ENCODE assay signal across 8 cellular contexts in the genomic region with DNA sequence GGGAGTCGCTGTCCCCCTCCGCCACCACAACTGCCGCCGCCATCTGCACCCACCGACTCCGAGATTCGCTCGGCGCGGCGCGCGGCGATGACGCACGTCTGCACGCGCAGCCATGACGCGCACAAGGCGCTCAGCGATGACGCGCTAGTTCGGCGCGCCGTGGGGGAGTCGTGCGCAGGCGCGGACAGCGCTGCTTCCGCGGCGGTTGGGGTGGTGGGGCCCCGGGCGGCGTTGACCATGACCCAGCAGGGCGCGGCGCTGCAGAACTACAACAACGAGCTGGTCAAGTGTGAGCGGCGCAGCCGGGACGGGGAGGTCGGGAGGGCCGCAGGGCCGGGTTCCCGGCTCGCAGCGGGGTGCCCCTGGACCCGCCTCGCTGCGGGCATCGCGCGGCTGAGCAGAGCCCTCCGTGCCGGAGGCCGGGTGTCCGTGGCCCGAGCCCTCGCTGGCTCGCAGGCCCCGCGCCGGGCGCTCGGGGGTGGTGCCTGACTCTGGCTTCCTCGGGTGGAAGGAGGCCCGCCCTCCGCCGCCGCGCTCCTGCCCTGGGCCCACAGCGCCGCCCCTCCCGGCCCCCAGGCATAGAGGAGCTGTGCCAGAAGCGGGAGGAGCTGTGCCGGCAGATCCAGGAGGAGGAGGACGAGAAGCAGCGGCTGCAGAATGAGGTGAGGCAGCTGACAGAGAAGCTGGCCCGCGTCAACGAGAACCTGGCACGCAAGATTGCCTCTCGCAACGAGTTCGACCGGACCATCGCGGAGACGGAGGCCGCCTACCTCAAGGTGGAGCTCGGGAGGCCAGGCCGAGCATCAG. TPM values are rescaled to one million over a fixed set of nuclear protein-coding genes. Genes with fewer than 3 reads are reported as not detected.
DNase-seq lines count a peak whose midpoint lies in the region; FAIRE-seq lines count a peak whose summit lies in the region.

A gene with protein sequence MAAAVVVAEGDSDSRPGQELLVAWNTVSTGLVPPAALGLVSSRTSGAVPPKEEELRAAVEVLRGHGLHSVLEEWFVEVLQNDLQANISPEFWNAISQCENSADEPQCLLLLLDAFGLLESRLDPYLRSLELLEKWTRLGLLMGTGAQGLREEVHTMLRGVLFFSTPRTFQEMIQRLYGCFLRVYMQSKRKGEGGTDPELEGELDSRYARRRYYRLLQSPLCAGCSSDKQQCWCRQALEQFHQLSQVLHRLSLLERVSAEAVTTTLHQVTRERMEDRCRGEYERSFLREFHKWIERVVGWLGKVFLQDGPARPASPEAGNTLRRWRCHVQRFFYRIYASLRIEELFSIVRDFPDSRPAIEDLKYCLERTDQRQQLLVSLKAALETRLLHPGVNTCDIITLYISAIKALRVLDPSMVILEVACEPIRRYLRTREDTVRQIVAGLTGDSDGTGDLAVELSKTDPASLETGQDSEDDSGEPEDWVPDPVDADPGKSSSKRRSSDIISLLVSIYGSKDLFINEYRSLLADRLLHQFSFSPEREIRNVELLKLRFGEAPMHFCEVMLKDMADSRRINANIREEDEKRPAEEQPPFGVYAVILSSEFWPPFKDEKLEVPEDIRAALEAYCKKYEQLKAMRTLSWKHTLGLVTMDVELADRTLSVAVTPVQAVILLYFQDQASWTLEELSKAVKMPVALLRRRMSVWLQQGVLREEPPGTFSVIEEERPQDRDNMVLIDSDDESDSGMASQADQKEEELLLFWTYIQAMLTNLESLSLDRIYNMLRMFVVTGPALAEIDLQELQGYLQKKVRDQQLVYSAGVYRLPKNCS (minus strand): TSS at position 71 of the 807 bp plus-strand sequence. CDS start 28 bp downstream, at position 43.
A gene with protein sequence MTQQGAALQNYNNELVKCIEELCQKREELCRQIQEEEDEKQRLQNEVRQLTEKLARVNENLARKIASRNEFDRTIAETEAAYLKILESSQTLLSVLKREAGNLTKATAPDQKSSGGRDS (plus strand): TSS at position 187 of the 807 bp plus-strand sequence. CDS start 51 bp downstream, at position 238.

- DNase-seq in GDM1 (lab: John Stamatoyannopoulos, UW) (peak; percentile 92), H7 (peak; percentile 99), M059J (ENCODE audit: low read depth) (peak; percentile 91), SJCRH30 (peak; percentile 92 to 95), frontal cortex (ENCODE audit: low spot score in 2 of 2) (peak; percentile 95), non-pigmented ciliary epithelial cell (ENCODE audit: low read depth) (peak; percentile 63), superior temporal gyrus (ENCODE audit: extremely low spot score) (peak; percentile 91)
- DNase-seq in activated naive CD4-positive, alpha-beta T cell (lab: John Stamatoyannopoulos, UW) = peak; percentile 78 to 90 (median 86)

- peaks cover 4% of the 10 kb centered on the region for H3K36me3 ChIP-seq in H7 (replicated peaks; ENCODE audit: control insufficient read depth, insufficient read depth, low read length)
- peaks cover 5% of the 10 kb centered on the region; the same call in 1 of the 2 replicates for H3K36me3 ChIP-seq in SJCRH30

- H3K4me3 ChIP-seq in H7 (ENCODE audit: insufficient read depth, low read depth, low read length) (peak within 1 kb of the TSS; percentile 93), SJCRH30 (peak within 1 kb of the TSS; percentile 94)

- no peaks in the 10 kb centered on the region for H3K9me3 ChIP-seq in SJCRH30 (replicated peaks)

- H3K27me3 ChIP-seq in H7 (ENCODE audit: control insufficient read depth, insufficient read depth, low read length) (no peaks in the 10 kb centered on the region), SJCRH30 (no peaks in the 10 kb centered on the region)

- no peak for FAIRE-seq in frontal cortex (lab: Jason Lieb, UNC)

- H3K4me1 ChIP-seq in SJCRH30 = peaks cover 20% of the 10 kb centered on the region; the same call in 1 of the 2 replicates

- peak within 1 kb of the TSS; percentile 50 for H3K27ac ChIP-seq in SJCRH30

RNA-seq across cellular contexts. Expression of the first gene that starts in this region (rescaled TPM):
- 26.2 and 37.0 TPM in 2 replicates for total RNA-seq in H7 (2014; rRNA removed; shearing (Covaris generic))
- total RNA-seq in M059J (2014; rRNA removed; shearing (Covaris generic)) = 8.6 and 17.6 TPM in 2 replicates
- 29.7 and 38.7 TPM in 2 replicates for total RNA-seq in SJCRH30 (2014; rRNA removed; shearing (Covaris generic))
- 22.4 TPM for total RNA-seq in frontal cortex

RNA-seq across cellular contexts. Expression of the second gene that starts in this region (rescaled TPM):
- 109 and 143 TPM in 2 replicates for total RNA-seq in H7 (2014; rRNA removed; shearing (Covaris generic))
- total RNA-seq in M059J (2014; rRNA removed; shearing (Covaris generic)) = 99.7 and 110 TPM in 2 replicates
- total RNA-seq in SJCRH30 (2014; rRNA removed; shearing (Covaris generic)) = 73.0 and 88.1 TPM in 2 replicates
- 24.5 TPM for total RNA-seq in frontal cortex

Comparison
In these comparisons a context has a peak if more than half of its experiments do, and no peak if none do; other contexts are left out.
1. Peak in every context shown above with its lines: DNase-seq, H3K4me3 ChIP-seq and H3K27ac ChIP-seq.